Comparison of ENCODE assay signal across 2 cellular contexts in the genomic region with DNA sequence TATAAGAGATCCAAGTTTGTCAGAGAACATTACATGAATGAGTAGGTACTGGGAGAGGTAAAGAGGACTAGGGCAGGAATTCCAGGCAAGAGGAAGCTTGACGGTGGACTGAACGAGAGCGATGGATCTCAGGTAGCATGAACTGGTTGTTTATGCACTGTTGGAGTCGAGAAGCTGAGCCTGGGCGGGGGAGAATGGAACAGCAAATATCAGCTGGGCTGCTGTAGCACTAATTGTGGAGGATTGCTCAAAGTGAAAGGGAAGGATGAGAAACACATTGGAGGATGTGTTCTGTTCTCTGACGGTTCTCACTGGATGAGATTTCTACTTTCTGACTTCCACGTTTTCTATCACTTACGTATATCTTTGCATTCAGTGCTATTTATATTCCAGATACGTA.
TF ChIP-seq lines count a peak whose summit lies in the region.

No MANE protein-coding gene starts in this region.

TF ChIP-seq in H1, 55 proteins besides CTCF, POLR2A, EP300 and RAD21:
- TF ChIP-seq, protein P1, sequence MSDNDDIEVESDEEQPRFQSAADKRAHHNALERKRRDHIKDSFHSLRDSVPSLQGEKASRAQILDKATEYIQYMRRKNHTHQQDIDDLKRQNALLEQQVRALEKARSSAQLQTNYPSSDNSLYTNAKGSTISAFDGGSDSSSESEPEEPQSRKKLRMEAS (IDR thresholded peaks at IDR 0.05) = no peak
- TF ChIP-seq BCL11A (IDR thresholded peaks at IDR 0.05; ENCODE audit: low read depth in 2 of 2, low read length in 2 of 2) (no peak), SP1 (IDR thresholded peaks at IDR 0.05; ENCODE audit: low read depth, low read length) (no peak), JUN (IDR thresholded peaks at IDR 0.05; ENCODE audit: low read depth, low read length) (no peak), TBP (IDR thresholded peaks at IDR 0.05; ENCODE audit: low read depth, low read length) (no peak), SP2 (IDR thresholded peaks at IDR 0.05; ENCODE audit: low read length) (no peak), HDAC6 (IDR thresholded peaks at IDR 0.05; ENCODE audit: low read depth, low read length) (no peak), PHF8 (conservative IDR thresholded peaks at IDR 0.05; ENCODE audit: low read depth, low read length) (no peak), TCF12 (IDR thresholded peaks at IDR 0.05; ENCODE audit: low read depth, low read length) (no peak), POU5F1 (IDR thresholded peaks at IDR 0.05; ENCODE audit: low read depth, low read length) (no peak), TEAD4 (IDR thresholded peaks at IDR 0.05; ENCODE audit: low read depth, low read length) (no peak)
- TF ChIP-seq, protein P2, sequence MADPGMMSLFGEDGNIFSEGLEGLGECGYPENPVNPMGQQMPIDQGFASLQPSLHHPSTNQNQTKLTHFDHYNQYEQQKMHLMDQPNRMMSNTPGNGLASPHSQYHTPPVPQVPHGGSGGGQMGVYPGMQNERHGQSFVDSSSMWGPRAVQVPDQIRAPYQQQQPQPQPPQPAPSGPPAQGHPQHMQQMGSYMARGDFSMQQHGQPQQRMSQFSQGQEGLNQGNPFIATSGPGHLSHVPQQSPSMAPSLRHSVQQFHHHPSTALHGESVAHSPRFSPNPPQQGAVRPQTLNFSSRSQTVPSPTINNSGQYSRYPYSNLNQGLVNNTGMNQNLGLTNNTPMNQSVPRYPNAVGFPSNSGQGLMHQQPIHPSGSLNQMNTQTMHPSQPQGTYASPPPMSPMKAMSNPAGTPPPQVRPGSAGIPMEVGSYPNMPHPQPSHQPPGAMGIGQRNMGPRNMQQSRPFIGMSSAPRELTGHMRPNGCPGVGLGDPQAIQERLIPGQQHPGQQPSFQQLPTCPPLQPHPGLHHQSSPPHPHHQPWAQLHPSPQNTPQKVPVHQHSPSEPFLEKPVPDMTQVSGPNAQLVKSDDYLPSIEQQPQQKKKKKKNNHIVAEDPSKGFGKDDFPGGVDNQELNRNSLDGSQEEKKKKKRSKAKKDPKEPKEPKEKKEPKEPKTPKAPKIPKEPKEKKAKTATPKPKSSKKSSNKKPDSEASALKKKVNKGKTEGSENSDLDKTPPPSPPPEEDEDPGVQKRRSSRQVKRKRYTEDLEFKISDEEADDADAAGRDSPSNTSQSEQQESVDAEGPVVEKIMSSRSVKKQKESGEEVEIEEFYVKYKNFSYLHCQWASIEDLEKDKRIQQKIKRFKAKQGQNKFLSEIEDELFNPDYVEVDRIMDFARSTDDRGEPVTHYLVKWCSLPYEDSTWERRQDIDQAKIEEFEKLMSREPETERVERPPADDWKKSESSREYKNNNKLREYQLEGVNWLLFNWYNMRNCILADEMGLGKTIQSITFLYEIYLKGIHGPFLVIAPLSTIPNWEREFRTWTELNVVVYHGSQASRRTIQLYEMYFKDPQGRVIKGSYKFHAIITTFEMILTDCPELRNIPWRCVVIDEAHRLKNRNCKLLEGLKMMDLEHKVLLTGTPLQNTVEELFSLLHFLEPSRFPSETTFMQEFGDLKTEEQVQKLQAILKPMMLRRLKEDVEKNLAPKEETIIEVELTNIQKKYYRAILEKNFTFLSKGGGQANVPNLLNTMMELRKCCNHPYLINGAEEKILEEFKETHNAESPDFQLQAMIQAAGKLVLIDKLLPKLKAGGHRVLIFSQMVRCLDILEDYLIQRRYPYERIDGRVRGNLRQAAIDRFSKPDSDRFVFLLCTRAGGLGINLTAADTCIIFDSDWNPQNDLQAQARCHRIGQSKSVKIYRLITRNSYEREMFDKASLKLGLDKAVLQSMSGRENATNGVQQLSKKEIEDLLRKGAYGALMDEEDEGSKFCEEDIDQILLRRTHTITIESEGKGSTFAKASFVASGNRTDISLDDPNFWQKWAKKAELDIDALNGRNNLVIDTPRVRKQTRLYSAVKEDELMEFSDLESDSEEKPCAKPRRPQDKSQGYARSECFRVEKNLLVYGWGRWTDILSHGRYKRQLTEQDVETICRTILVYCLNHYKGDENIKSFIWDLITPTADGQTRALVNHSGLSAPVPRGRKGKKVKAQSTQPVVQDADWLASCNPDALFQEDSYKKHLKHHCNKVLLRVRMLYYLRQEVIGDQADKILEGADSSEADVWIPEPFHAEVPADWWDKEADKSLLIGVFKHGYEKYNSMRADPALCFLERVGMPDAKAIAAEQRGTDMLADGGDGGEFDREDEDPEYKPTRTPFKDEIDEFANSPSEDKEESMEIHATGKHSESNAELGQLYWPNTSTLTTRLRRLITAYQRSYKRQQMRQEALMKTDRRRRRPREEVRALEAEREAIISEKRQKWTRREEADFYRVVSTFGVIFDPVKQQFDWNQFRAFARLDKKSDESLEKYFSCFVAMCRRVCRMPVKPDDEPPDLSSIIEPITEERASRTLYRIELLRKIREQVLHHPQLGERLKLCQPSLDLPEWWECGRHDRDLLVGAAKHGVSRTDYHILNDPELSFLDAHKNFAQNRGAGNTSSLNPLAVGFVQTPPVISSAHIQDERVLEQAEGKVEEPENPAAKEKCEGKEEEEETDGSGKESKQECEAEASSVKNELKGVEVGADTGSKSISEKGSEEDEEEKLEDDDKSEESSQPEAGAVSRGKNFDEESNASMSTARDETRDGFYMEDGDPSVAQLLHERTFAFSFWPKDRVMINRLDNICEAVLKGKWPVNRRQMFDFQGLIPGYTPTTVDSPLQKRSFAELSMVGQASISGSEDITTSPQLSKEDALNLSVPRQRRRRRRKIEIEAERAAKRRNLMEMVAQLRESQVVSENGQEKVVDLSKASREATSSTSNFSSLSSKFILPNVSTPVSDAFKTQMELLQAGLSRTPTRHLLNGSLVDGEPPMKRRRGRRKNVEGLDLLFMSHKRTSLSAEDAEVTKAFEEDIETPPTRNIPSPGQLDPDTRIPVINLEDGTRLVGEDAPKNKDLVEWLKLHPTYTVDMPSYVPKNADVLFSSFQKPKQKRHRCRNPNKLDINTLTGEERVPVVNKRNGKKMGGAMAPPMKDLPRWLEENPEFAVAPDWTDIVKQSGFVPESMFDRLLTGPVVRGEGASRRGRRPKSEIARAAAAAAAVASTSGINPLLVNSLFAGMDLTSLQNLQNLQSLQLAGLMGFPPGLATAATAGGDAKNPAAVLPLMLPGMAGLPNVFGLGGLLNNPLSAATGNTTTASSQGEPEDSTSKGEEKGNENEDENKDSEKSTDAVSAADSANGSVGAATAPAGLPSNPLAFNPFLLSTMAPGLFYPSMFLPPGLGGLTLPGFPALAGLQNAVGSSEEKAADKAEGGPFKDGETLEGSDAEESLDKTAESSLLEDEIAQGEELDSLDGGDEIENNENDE (IDR thresholded peaks at IDR 0.05; ENCODE audit: insufficient replicate concordance, low read length) = no peak

TF ChIP-seq in liver, 16 proteins besides CTCF, POLR2A, EP300 and RAD21:
- TF ChIP-seq, protein P3, sequence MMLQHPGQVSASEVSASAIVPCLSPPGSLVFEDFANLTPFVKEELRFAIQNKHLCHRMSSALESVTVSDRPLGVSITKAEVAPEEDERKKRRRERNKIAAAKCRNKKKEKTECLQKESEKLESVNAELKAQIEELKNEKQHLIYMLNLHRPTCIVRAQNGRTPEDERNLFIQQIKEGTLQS (IDR thresholded peaks at IDR 0.05) = no peak
- TF ChIP-seq HNF4G (IDR thresholded peaks at IDR 0.05) = no peak
- TF ChIP-seq, protein P4, sequence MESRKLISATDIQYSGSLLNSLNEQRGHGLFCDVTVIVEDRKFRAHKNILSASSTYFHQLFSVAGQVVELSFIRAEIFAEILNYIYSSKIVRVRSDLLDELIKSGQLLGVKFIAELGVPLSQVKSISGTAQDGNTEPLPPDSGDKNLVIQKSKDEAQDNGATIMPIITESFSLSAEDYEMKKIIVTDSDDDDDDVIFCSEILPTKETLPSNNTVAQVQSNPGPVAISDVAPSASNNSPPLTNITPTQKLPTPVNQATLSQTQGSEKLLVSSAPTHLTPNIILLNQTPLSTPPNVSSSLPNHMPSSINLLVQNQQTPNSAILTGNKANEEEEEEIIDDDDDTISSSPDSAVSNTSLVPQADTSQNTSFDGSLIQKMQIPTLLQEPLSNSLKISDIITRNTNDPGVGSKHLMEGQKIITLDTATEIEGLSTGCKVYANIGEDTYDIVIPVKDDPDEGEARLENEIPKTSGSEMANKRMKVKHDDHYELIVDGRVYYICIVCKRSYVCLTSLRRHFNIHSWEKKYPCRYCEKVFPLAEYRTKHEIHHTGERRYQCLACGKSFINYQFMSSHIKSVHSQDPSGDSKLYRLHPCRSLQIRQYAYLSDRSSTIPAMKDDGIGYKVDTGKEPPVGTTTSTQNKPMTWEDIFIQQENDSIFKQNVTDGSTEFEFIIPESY (IDR thresholded peaks at IDR 0.05) = no peak
- no peak for TF ChIP-seq JUND (IDR thresholded peaks at IDR 0.05)
- TF ChIP-seq GABPA (IDR thresholded peaks at IDR 0.05 in 1 of 2, conservative IDR thresholded peaks at IDR 0.05 in 1 of 2) = peak in 1 of 2 donors; percentile 5
- TF ChIP-seq FOXA2 (IDR thresholded peaks at IDR 0.05) = peak; percentile 28
- TF ChIP-seq TAF1 (conservative IDR thresholded peaks at IDR 0.05) = no peak
- TF ChIP-seq HNF4A (conservative IDR thresholded peaks at IDR 0.05) = no peak
- no peak for TF ChIP-seq SP1 (IDR thresholded peaks at IDR 0.05)
- TF ChIP-seq YY1 (IDR thresholded peaks at IDR 0.05) = peak; percentile 51
- TF ChIP-seq, protein P5, sequence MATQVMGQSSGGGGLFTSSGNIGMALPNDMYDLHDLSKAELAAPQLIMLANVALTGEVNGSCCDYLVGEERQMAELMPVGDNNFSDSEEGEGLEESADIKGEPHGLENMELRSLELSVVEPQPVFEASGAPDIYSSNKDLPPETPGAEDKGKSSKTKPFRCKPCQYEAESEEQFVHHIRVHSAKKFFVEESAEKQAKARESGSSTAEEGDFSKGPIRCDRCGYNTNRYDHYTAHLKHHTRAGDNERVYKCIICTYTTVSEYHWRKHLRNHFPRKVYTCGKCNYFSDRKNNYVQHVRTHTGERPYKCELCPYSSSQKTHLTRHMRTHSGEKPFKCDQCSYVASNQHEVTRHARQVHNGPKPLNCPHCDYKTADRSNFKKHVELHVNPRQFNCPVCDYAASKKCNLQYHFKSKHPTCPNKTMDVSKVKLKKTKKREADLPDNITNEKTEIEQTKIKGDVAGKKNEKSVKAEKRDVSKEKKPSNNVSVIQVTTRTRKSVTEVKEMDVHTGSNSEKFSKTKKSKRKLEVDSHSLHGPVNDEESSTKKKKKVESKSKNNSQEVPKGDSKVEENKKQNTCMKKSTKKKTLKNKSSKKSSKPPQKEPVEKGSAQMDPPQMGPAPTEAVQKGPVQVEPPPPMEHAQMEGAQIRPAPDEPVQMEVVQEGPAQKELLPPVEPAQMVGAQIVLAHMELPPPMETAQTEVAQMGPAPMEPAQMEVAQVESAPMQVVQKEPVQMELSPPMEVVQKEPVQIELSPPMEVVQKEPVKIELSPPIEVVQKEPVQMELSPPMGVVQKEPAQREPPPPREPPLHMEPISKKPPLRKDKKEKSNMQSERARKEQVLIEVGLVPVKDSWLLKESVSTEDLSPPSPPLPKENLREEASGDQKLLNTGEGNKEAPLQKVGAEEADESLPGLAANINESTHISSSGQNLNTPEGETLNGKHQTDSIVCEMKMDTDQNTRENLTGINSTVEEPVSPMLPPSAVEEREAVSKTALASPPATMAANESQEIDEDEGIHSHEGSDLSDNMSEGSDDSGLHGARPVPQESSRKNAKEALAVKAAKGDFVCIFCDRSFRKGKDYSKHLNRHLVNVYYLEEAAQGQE (IDR thresholded peaks at IDR 0.05) = no peak
- TF ChIP-seq, protein P1 (IDR thresholded peaks at IDR 0.05) = no peak
- no peak for TF ChIP-seq NR2F2 (IDR thresholded peaks at IDR 0.05)
